14 cellular contexts compared by ENCODE assay signal in genomic region chr14:20826660-20827059, GRCh38. TPM values are rescaled to one million over a fixed set of nuclear protein-coding genes. Genes with fewer than 3 reads are reported as not detected.
A peak's percentile ranks its signal among the peaks of the same experiment; 100 is the strongest.
DNase-seq lines count a peak whose midpoint lies in the region; ATAC-seq and TF ChIP-seq lines count a peak whose summit lies in the region.
"Not testable (repeated sequence)": the region's sequence is repeated elsewhere in the genome, so short reads cannot be mapped to it uniquely, and the experiment has no call there.
"Had no signal": no experiment of that assay in that cellular context is flagged by ENCODE, and none has a peak within 500 bp of the region (broad histone marks: within the 10 kb centered on the region; RNA-seq: fewer than 3 reads in every experiment).

No MANE protein-coding gene starts in this region.

- peak overlapping the region; percentile 68 for H3K4me3 ChIP-seq in HUES6 (ENCODE audit: low read depth, low read length)
- not testable (repeated sequence) for H3K4me3 ChIP-seq in left ventricle myocardium inferior; mesendoderm (ENCODE audit: low read length)

- H3K27ac Mint-ChIP-seq in activated T-helper 17 cell treated with anti-CD3 and anti-CD28 coated beads, Interleukin-2, amount 50 U/mL, for 72 hours, result peak overlapping the region; percentile 31
- H3K27ac Mint-ChIP-seq in dendritic cell treated with granulocyte-macrophage colony-stimulating factor and Interleukin-4, amounts not matched to agents 40 ng/mL and 50 ng/mL, for 4 days, result peak overlapping the region; percentile 91
- peak overlapping the region; percentile 36 for H3K27ac Mint-ChIP-seq in stimulated activated memory B cell treated with anti-CD40 and anti-IgM and Interleukin-4, amounts not matched to agents 10 μg/mL and 1 μg/mL and 100 μg/mL, for 72 hours

- H3K23ac ChIP-seq in mesendoderm (ENCODE audit: low read length), result not testable (repeated sequence)

- H2BK15ac ChIP-seq in mesendoderm (replicated peaks; ENCODE audit: low read depth), result not testable (repeated sequence)

- H3K79me1 ChIP-seq in mesendoderm (ENCODE audit: low read length), result not testable (repeated sequence)

- H2AK5ac ChIP-seq in mesendoderm (ENCODE audit: low read length), result not testable (repeated sequence)

- H2BK120ac ChIP-seq in mesendoderm (ENCODE audit: low read depth, low read length), result not testable (repeated sequence)

- not testable (repeated sequence) for H3K9me3 ChIP-seq in ES-I3 (ENCODE audit: control insufficient read depth, insufficient read depth, low read length); HUES6 (ENCODE audit: control insufficient read depth, insufficient read depth, low read depth, low read length); left ventricle myocardium inferior (replicated peaks)

- peak overlapping the region; percentile 31 for H3K4me3 Mint-ChIP-seq in activated T-helper 17 cell treated with anti-CD3 and anti-CD28 coated beads, Interleukin-2, amount 50 U/mL, for 72 hours
- H3K4me3 Mint-ChIP-seq in dendritic cell treated with granulocyte-macrophage colony-stimulating factor and Interleukin-4, amounts not matched to agents 40 ng/mL and 50 ng/mL, for 4 days; stimulated activated memory B cell treated with anti-CD40 and anti-IgM and Interleukin-4, amounts not matched to agents 10 μg/mL and 1 μg/mL and 100 μg/mL, for 72 hours: not testable (repeated sequence)

- H3K9me3 Mint-ChIP-seq in activated T-helper 17 cell treated with anti-CD3 and anti-CD28 coated beads, Interleukin-2, amount 50 U/mL, for 72 hours; stimulated activated memory B cell treated with anti-CD40 and anti-IgM and Interleukin-4, amounts not matched to agents 10 μg/mL and 1 μg/mL and 100 μg/mL, for 72 hours: not testable (repeated sequence)
- peaks cover 29% of the 10 kb centered on the region for H3K9me3 Mint-ChIP-seq in dendritic cell treated with granulocyte-macrophage colony-stimulating factor and Interleukin-4, amounts not matched to agents 40 ng/mL and 50 ng/mL, for 4 days

- not testable (repeated sequence) for H4K8ac ChIP-seq in mesendoderm (ENCODE audit: low read depth, low read length)

- H3K36me3 ChIP-seq in ES-I3 (ENCODE audit: insufficient read depth, low read length); left ventricle myocardium inferior; mesendoderm (ENCODE audit: control insufficient read depth, insufficient read depth, low read length): not testable (repeated sequence)
- H3K36me3 ChIP-seq in HUES6 (ENCODE audit: control insufficient read depth, insufficient read depth, low read length), result peaks cover 10% of the 10 kb centered on the region; the same call in 1 of the 2 replicates

- TF ChIP-seq CTCF in left ventricle myocardium inferior (IDR thresholded peaks at IDR 0.05; ENCODE audit: borderline replicate concordance), result not testable (repeated sequence)

- not testable (repeated sequence) for H2BK5ac ChIP-seq in mesendoderm (ENCODE audit: low read length)

- peak overlapping the region; percentile 26; the same call in 1 of the 2 replicates for H3K9ac ChIP-seq in ES-I3 (ENCODE audit: low read depth, low read length)
- H3K9ac ChIP-seq in HUES6 (ENCODE audit: low read length), result peak overlapping the region; percentile 88
- H3K9ac ChIP-seq in mesendoderm (ENCODE audit: low read length), result peak overlapping the region; percentile 34

- H3K27me3 Mint-ChIP-seq in activated T-helper 17 cell treated with anti-CD3 and anti-CD28 coated beads, Interleukin-2, amount 50 U/mL, for 72 hours, result peaks cover 26% of the 10 kb centered on the region
- not testable (repeated sequence) for H3K27me3 Mint-ChIP-seq in dendritic cell treated with granulocyte-macrophage colony-stimulating factor and Interleukin-4, amounts not matched to agents 40 ng/mL and 50 ng/mL, for 4 days; stimulated activated memory B cell treated with anti-CD40 and anti-IgM and Interleukin-4, amounts not matched to agents 10 μg/mL and 1 μg/mL and 100 μg/mL, for 72 hours

- not testable (repeated sequence) for H3K36me3 Mint-ChIP-seq in activated T-helper 17 cell treated with anti-CD3 and anti-CD28 coated beads, Interleukin-2, amount 50 U/mL, for 72 hours (ENCODE audit: low read depth); stimulated activated memory B cell treated with anti-CD40 and anti-IgM and Interleukin-4, amounts not matched to agents 10 μg/mL and 1 μg/mL and 100 μg/mL, for 72 hours
- H3K36me3 Mint-ChIP-seq in dendritic cell treated with granulocyte-macrophage colony-stimulating factor and Interleukin-4, amounts not matched to agents 40 ng/mL and 50 ng/mL, for 4 days (ENCODE audit: low read depth), result peaks cover 23% of the 10 kb centered on the region

- not testable (repeated sequence) for H3K4me1 Mint-ChIP-seq in activated T-helper 17 cell treated with anti-CD3 and anti-CD28 coated beads, Interleukin-2, amount 50 U/mL, for 72 hours
- peaks cover 55% of the 10 kb centered on the region for H3K4me1 Mint-ChIP-seq in dendritic cell treated with granulocyte-macrophage colony-stimulating factor and Interleukin-4, amounts not matched to agents 40 ng/mL and 50 ng/mL, for 4 days (ENCODE audit: low read depth)
- peaks cover 10% of the 10 kb centered on the region for H3K4me1 Mint-ChIP-seq in stimulated activated memory B cell treated with anti-CD40 and anti-IgM and Interleukin-4, amounts not matched to agents 10 μg/mL and 1 μg/mL and 100 μg/mL, for 72 hours

- not testable (repeated sequence) for DNase-seq in left ventricle myocardium inferior
- DNase-seq in mesendoderm, result peak; percentile 89

- H3K18ac ChIP-seq in mesendoderm (ENCODE audit: low read length), result not testable (repeated sequence)

- H3K4me2 ChIP-seq in mesendoderm (ENCODE audit: low read length), result not testable (repeated sequence)

- not testable (repeated sequence) for H4K5ac ChIP-seq in mesendoderm (ENCODE audit: low read length)

- WGBS in mesendoderm (ENCODE audit: extremely low coverage, insufficient coverage, low lambda C conversion rate), result no CpG with 5 or more reads among the region's 1 CpG

- H3K56ac ChIP-seq in mesendoderm (ENCODE audit: low read length), result peak overlapping the region; percentile 70

- H3K4ac ChIP-seq in mesendoderm (ENCODE audit: low read depth, low read length), result not testable (repeated sequence)

- intact Hi-C loops in dendritic cell treated with granulocyte-macrophage colony-stimulating factor and Interleukin-4, amounts not matched to agents 40 ng/mL and 50 ng/mL, for 4 days (cut with micrococcal nuclease); left ventricle myocardium inferior (cut with micrococcal nuclease): not testable (repeated sequence)

- not testable (repeated sequence) for H3K27me3 ChIP-seq in HUES6 (ENCODE audit: control insufficient read depth, insufficient read depth, low read length); left ventricle myocardium inferior (ENCODE audit: low read depth); mesendoderm (ENCODE audit: insufficient read depth, low read length, poor library complexity)

- H3K27ac ChIP-seq in HUES6 (ENCODE audit: low read depth, low read length), result peak overlapping the region; percentile 47; the same call in 1 of the 2 replicates
- peak overlapping the region; percentile 36 for H3K27ac ChIP-seq in left ventricle myocardium inferior (replicated peaks)
- H3K27ac ChIP-seq in mesendoderm (ENCODE audit: low read depth, low read length), result peak overlapping the region; percentile 13

- H3K79me2 ChIP-seq in mesendoderm (ENCODE audit: control insufficient read depth, insufficient read depth, low read length), result not testable (repeated sequence)

- not testable (repeated sequence) for H3K4me1 ChIP-seq in ES-I3 (ENCODE audit: insufficient read depth, low read length); HUES6 (ENCODE audit: control insufficient read depth, insufficient read depth, low read length); left ventricle myocardium inferior; mesendoderm (ENCODE audit: control insufficient read depth, low read depth, low read length)

- ATAC-seq in activated T-helper 17 cell treated with anti-CD3 and anti-CD28 coated beads, Interleukin-2, amount 50 U/mL, for 72 hours (replicated peaks), result peak; percentile 31
- ATAC-seq in stimulated activated memory B cell treated with anti-CD40 and anti-IgM and Interleukin-4, amounts not matched to agents 10 μg/mL and 1 μg/mL and 100 μg/mL, for 72 hours, result not testable (repeated sequence)

RNA-seq across cellular contexts. Expression of gene RNASE1, which starts 24.0 kb away (rescaled TPM):
- total RNA-seq in activated T-helper 17 cell treated with anti-CD3 and anti-CD28 coated beads, Interleukin-2, amount 50 U/mL, for 72 hours, result under 1 TPM in 1 of 2 donors, not detected in 1; 0.56 TPM
- total RNA-seq in left ventricle myocardium inferior, result 294 TPM
- 0.55 TPM for polyA plus RNA-seq in mesendoderm (2013, experiment 1 of 2)
- 0.69 TPM for polyA plus RNA-seq in mesendoderm (2013, experiment 2 of 2)
- total RNA-seq: A172; CD4-positive, alpha-beta T cell; OCI-LY7 had no signal
- polyA plus RNA-seq: AG04450, IgD-negative memory B cell had no signal

RNA-seq across cellular contexts. Expression of gene RNASE6, which starts 45.6 kb away (rescaled TPM):
- total RNA-seq in activated T-helper 17 cell treated with anti-CD3 and anti-CD28 coated beads, Interleukin-2, amount 50 U/mL, for 72 hours, result 1 to 10 TPM; 2.2 to 5.6 TPM
- total RNA-seq in left ventricle myocardium inferior, result 5.7 TPM
- polyA plus RNA-seq in mesendoderm (2013, experiment 1 of 2), result 0.04 TPM
- polyA plus RNA-seq in mesendoderm (2013, experiment 2 of 2), result 0.08 TPM
- total RNA-seq: A172, G401 had no signal
- polyA plus RNA-seq: AG04450 had no signal

RNA-seq across cellular contexts. Expression of gene EDDM3B, which starts 58.5 kb away (rescaled TPM):
- total RNA-seq in activated T-helper 17 cell treated with anti-CD3 and anti-CD28 coated beads, Interleukin-2, amount 50 U/mL, for 72 hours, result not detected
- total RNA-seq in left ventricle myocardium inferior, result not detected
- not detected for polyA plus RNA-seq in mesendoderm (2013, experiment 1 of 2)
- polyA plus RNA-seq in mesendoderm (2013, experiment 2 of 2), result not detected
- total RNA-seq: A172; CD4-positive, alpha-beta T cell; G401; OCI-LY7; Peyer's patch had no signal
- polyA plus RNA-seq: AG04450, IgD-negative memory B cell had no signal

Comparison
In these comparisons a context has a peak if more than half of its experiments do, and no peak if none do; other contexts are left out.
1. H3K9ac ChIP-seq: peak in every context shown above with its lines; median percentile 88 in HUES6; 34 in mesendoderm; 26 in ES-I3.
2. H3K27ac Mint-ChIP-seq: peak in every context shown above with its lines; median percentile 91 in dendritic cell treated with granulocyte-macrophage colony-stimulating factor and Interleukin-4, amounts not matched to agents 40 ng/mL and 50 ng/mL, for 4 days; 36 in stimulated activated memory B cell treated with anti-CD40 and anti-IgM and Interleukin-4, amounts not matched to agents 10 μg/mL and 1 μg/mL and 100 μg/mL, for 72 hours; 31 in activated T-helper 17 cell treated with anti-CD3 and anti-CD28 coated beads, Interleukin-2, amount 50 U/mL, for 72 hours.
3. RNA of gene RNASE1, which starts 24.0 kb away (total RNA-seq): 294 TPM in left ventricle myocardium inferior (single experiment); 0.56 TPM in activated T-helper 17 cell treated with anti-CD3 and anti-CD28 coated beads, Interleukin-2, amount 50 U/mL, for 72 hours; every median in the first group is over 100 times any median in the second.
4. Peak in every context shown above with its lines, with median percentiles within 50 percentile points of each other: H3K27ac ChIP-seq.